11 cellular contexts compared by ENCODE assay signal in the genomic region with DNA sequence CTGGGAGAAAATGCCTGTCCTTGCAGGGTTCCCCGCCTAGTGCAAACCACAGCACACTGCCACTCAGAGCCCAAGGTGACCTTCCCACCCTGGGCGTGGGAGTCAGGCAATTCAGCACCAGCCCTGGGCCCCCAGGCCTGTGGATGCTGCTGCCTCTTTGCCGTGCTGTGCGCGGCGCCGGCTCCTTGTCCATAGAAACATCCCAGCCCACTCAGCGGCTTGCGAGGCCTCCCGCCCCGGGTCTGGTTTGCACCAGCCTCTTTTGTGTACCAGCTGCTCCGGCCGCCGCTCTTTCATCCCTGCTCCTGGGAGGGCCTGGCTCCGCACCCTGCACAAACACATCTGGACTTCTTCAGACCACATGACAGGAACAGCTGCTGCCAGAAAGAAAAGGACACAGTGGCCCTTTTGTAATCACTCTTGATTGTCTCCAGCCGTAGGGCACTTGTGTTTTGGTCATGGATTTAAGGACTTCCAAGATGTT.
DNase-seq lines count a peak whose midpoint lies in the region; ATAC-seq and TF ChIP-seq lines count a peak whose summit lies in the region.
"Had no signal": no experiment of that assay in that cellular context is flagged by ENCODE, and none has a peak within 500 bp of the region (broad histone marks: within the 10 kb centered on the region; RNA-seq: fewer than 3 reads in every experiment).

No MANE protein-coding gene starts in this region.

- H3K27ac Mint-ChIP-seq in CD4-positive, alpha-beta T cell = peak overlapping the region; percentile 97

- no peak overlapping the region for H3K27ac ChIP-seq in CD4-positive, alpha-beta T cell (ENCODE audit: low read depth, low read length)
- peak overlapping the region; percentile 93 for H3K27ac ChIP-seq in cingulate gyrus (ENCODE audit: low read depth, low read length)
- H3K27ac ChIP-seq: KMS-11 had no signal

- no peaks in the 10 kb centered on the region for H3K27me3 Mint-ChIP-seq in CD4-positive, alpha-beta T cell

- peaks cover 60% of the 10 kb centered on the region for H3K4me1 Mint-ChIP-seq in CD4-positive, alpha-beta T cell (ENCODE audit: low read depth)

- POLR2A ChIA-PET in CD4-positive, alpha-beta T cell (lab: Charles Lee) = interaction anchor here (1.1 kb wide), 1 partner anchor 79 kb away, joined by 3 read pairs; no protein-coding TSS in a partner anchor

- H3K9me3 Mint-ChIP-seq in CD4-positive, alpha-beta T cell = no peaks in the 10 kb centered on the region

- H3K27me3 ChIP-seq in CD4-positive, alpha-beta T cell (ENCODE audit: control insufficient read depth, insufficient read depth, low read length) = no peaks in the 10 kb centered on the region

- DNase-seq in CD4-positive, alpha-beta T cell = no peak
- DNase-seq in NCI-H2196 treated with DMSO at 0.1 percent for 48 hours (lab: John Stamatoyannopoulos, UW; ENCODE audit: unreplicated experiment) (peak; percentile 65), middle frontal gyrus (ENCODE audit: extremely low spot score, low spot score) (peak; percentile 51), NAMALWA (ENCODE audit: low spot score) (no peak)
- DNase-seq: mammary epithelial cell, SIG-M5 had no signal

- H3K36me3 Mint-ChIP-seq in CD4-positive, alpha-beta T cell (ENCODE audit: low read depth) = no peaks in the 10 kb centered on the region

- no peaks in the 10 kb centered on the region for H3K9me3 ChIP-seq in CD4-positive, alpha-beta T cell (ENCODE audit: control insufficient read depth, low read length)

- intact Hi-C loops in CD4-positive, alpha-beta T cell (cut with DNase I, micrococcal nuclease) = loop anchor here (5.0 to 10.0 kb wide), 4 partner anchors 103 to 465 kb away; no protein-coding TSS in a partner anchor

- H3K4me3 Mint-ChIP-seq in CD4-positive, alpha-beta T cell = peak overlapping the region; percentile 46

- no peak for TF ChIP-seq CTCF in CD4-positive, alpha-beta T cell (IDR thresholded peaks at IDR 0.05)

- ATAC-seq in CD4-positive, alpha-beta T cell (ENCODE audit: poor library complexity) = no peak
- ATAC-seq in HG02885 (IDR thresholded peaks at IDR 0.05; ENCODE audit: poor library complexity, unreplicated experiment) = no peak
- ATAC-seq in GM18519 (IDR thresholded peaks at IDR 0.05; ENCODE audit: low FRiP score, unreplicated experiment) = no peak
- ATAC-seq in HG02938 (IDR thresholded peaks at IDR 0.05; ENCODE audit: unreplicated experiment) = no peak

- CTCF ChIA-PET in CD4-positive, alpha-beta T cell (lab: Charles Lee) = no interaction called here

Comparison
In these comparisons a context has a peak if more than half of its experiments do, and no peak if none do; other contexts are left out.
1. DNase-seq: peak in NCI-H2196 treated with DMSO at 0.1 percent for 48 hours (single experiment) and middle frontal gyrus (single experiment); none in CD4-positive, alpha-beta T cell (0 of 10) and NAMALWA (single experiment).